In genomic region chr3:187719628-187720336, GRCh38 we compare ENCODE assay signal across 1 cellular context.
TF ChIP-seq lines count a peak whose summit lies in the region.

No MANE protein-coding gene starts in this region.

TF ChIP-seq in HepG2, 621 proteins besides CTCF, POLR2A, EP300 and RAD21 (continued from another document):
- TF ChIP-seq ZNF574 (CRISPR knock-in tag; IDR thresholded peaks at IDR 0.05), result peak; percentile 47
- TF ChIP-seq SRY (CRISPR knock-in tag; IDR thresholded peaks at IDR 0.05), result peak; percentile 77; the same call in 1 of the 2 replicates
- TF ChIP-seq NCOR1 (IDR thresholded peaks at IDR 0.05; ENCODE audit: borderline replicate concordance, low read length), result peak; percentile 79; the same call in 1 of the 2 replicates
- peak; percentile 26; the same call in 1 of the 2 replicates for TF ChIP-seq PRDM10 (CRISPR knock-in tag; IDR thresholded peaks at IDR 0.05; ENCODE audit: low read depth)
- TF ChIP-seq ADNP (CRISPR knock-in tag; IDR thresholded peaks at IDR 0.05), result no peak
- no peak for TF ChIP-seq NAIF1 (CRISPR knock-in tag; IDR thresholded peaks at IDR 0.05; ENCODE audit: borderline replicate concordance)
- peak; percentile 62; the same call in 1 of the 2 replicates for TF ChIP-seq FUBP1 (CRISPR knock-in tag; IDR thresholded peaks at IDR 0.05; ENCODE audit: borderline replicate concordance)
- peak; percentile 69; the same call in 1 of the 2 replicates for TF ChIP-seq ZNF280B (CRISPR knock-in tag; IDR thresholded peaks at IDR 0.05; ENCODE audit: borderline replicate concordance)
- TF ChIP-seq MEIS2 (CRISPR knock-in tag; IDR thresholded peaks at IDR 0.05), result peak; percentile 59; the same call in 1 of the 2 replicates
- TF ChIP-seq RFXAP (CRISPR knock-in tag; IDR thresholded peaks at IDR 0.05; ENCODE audit: borderline replicate concordance), result 0 out of 2 replicates have a peak, but pooled peaks have one; percentile 44
- TF ChIP-seq ISL2 (CRISPR knock-in tag; IDR thresholded peaks at IDR 0.05), result peak; percentile 95
- peak; percentile 40; the same call in 1 of the 2 replicates for TF ChIP-seq ZNF614 (CRISPR knock-in tag; IDR thresholded peaks at IDR 0.05; ENCODE audit: borderline replicate concordance)
- no peak for TF ChIP-seq ZNF713 (CRISPR knock-in tag; IDR thresholded peaks at IDR 0.05)
- TF ChIP-seq PITX1 (CRISPR knock-in tag; IDR thresholded peaks at IDR 0.05), result 0 out of 2 replicates have a peak, but pooled peaks have one; percentile 12
- peak; percentile 73; the same call in 1 of the 2 replicates for TF ChIP-seq THRA (CRISPR knock-in tag; IDR thresholded peaks at IDR 0.05; ENCODE audit: borderline replicate concordance)
- TF ChIP-seq ZBTB14 (CRISPR knock-in tag; IDR thresholded peaks at IDR 0.05), result 0 out of 2 replicates have a peak, but pooled peaks have one; percentile 31
